Comparison of ENCODE assay signal across 12 cellular contexts in the genomic region with DNA sequence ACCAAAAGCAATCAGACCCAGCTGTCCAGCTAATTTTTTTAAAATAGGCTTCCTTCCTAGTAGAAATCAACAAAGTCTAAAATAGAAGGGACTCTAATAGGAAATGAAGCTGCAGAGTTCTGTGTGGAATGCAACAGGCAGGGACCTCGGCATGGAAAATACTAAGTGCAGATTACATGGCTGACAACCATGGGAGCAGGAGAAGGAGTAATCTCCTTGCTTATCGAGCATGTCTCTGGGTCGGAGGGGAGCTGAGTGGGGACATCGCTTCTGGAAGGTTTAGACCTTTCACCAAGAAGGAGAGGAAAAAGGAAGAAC. TPM values are rescaled to one million over a fixed set of nuclear protein-coding genes. Genes with fewer than 3 reads are reported as not detected.
DNase-seq lines count a peak whose midpoint lies in the region; ATAC-seq and TF ChIP-seq lines count a peak whose summit lies in the region.
"Had no signal": no experiment of that assay in that cellular context is flagged by ENCODE, and none has a peak within 500 bp of the region (broad histone marks: within the 10 kb centered on the region; RNA-seq: fewer than 3 reads in every experiment).

No MANE protein-coding gene starts in this region.

- H3K4me1 Mint-ChIP-seq in stimulated activated naive CD8-positive, alpha-beta T cell treated with anti-CD3 and anti-CD28 coated beads, Interleukin-15, amount 100 ng/mL, for 72 hours = peaks cover 84% of the 10 kb centered on the region

- intact Hi-C loops in left ventricle myocardium inferior (cut with micrococcal nuclease) = no loop called here

- no peaks in the 10 kb centered on the region for H3K9me3 ChIP-seq in RWPE2 (ENCODE audit: severe bottlenecking)
- no peaks in the 10 kb centered on the region for H3K9me3 ChIP-seq in left ventricle myocardium inferior (replicated peaks)

- H3K36me3 ChIP-seq in RWPE2 (ENCODE audit: low read depth) (no peaks in the 10 kb centered on the region), left ventricle myocardium inferior (no peaks in the 10 kb centered on the region)

- ATAC-seq in RWPE2 (ENCODE audit: low read depth) (no peak), HG03354 (IDR thresholded peaks at IDR 0.05; ENCODE audit: poor library complexity, severe bottlenecking, unreplicated experiment) (no peak)
- no peak for ATAC-seq in activated naive CD4-positive, alpha-beta T cell treated with anti-CD3 and anti-CD28 coated beads, Interleukin-2, amount 50 U/mL, for 72 hours
- ATAC-seq in stimulated activated naive CD8-positive, alpha-beta T cell treated with anti-CD3 and anti-CD28 coated beads, Interleukin-15, amount 100 ng/mL, for 72 hours = no peak

- H3K36me3 Mint-ChIP-seq in activated naive CD4-positive, alpha-beta T cell treated with anti-CD3 and anti-CD28 coated beads, Interleukin-2, amount 50 U/mL, for 72 hours = peaks cover 15 to 30% of the 10 kb centered on the region in 2 donors

- H3K27me3 ChIP-seq in RWPE2 (ENCODE audit: insufficient read depth, poor library complexity, severe bottlenecking) = peaks cover 63% of the 10 kb centered on the region
- no peaks in the 10 kb centered on the region for H3K27me3 ChIP-seq in left ventricle myocardium inferior (ENCODE audit: low read depth)

- H3K27ac Mint-ChIP-seq in activated naive CD4-positive, alpha-beta T cell treated with anti-CD3 and anti-CD28 coated beads, Interleukin-2, amount 50 U/mL, for 72 hours = peak overlapping the region; percentile 94 to 95
- peak overlapping the region; percentile 97 to 98 for H3K27ac Mint-ChIP-seq in stimulated activated naive CD8-positive, alpha-beta T cell treated with anti-CD3 and anti-CD28 coated beads, Interleukin-15, amount 100 ng/mL, for 72 hours

- H3K4me3 ChIP-seq in RWPE2 (ENCODE audit: severe bottlenecking) (no peak overlapping the region), left ventricle myocardium inferior (no peak overlapping the region)

- TF ChIP-seq CTCF in RWPE2 (IDR thresholded peaks at IDR 0.05; ENCODE audit: poor library complexity, severe bottlenecking) = no peak
- TF ChIP-seq CTCF in left ventricle myocardium inferior (IDR thresholded peaks at IDR 0.05; ENCODE audit: borderline replicate concordance) = no peak

- no peaks in the 10 kb centered on the region for H3K4me1 ChIP-seq in RWPE2 (ENCODE audit: insufficient read depth, poor library complexity, severe bottlenecking)
- H3K4me1 ChIP-seq in left ventricle myocardium inferior = peaks cover 43% of the 10 kb centered on the region
- H3K4me1 ChIP-seq: parathyroid adenoma had no signal

- no peaks in the 10 kb centered on the region for H3K27me3 Mint-ChIP-seq in stimulated activated naive CD8-positive, alpha-beta T cell treated with anti-CD3 and anti-CD28 coated beads, Interleukin-15, amount 100 ng/mL, for 72 hours

- H3K27ac ChIP-seq in RWPE2 (ENCODE audit: poor library complexity, severe bottlenecking) (no peak overlapping the region), left ventricle myocardium inferior (replicated peaks) (peak overlapping the region; percentile 69)
- H3K27ac ChIP-seq: parathyroid adenoma had no signal

- DNase-seq in RWPE2 (ENCODE audit: low spot score) = peak; percentile 34
- DNase-seq in activated naive CD4-positive, alpha-beta T cell treated with anti-CD3 and anti-CD28 coated beads, Interleukin-2, amount 50 U/mL, for 72 hours (ENCODE audit: low spot score in 2 of 2) = no peak
- DNase-seq in left ventricle myocardium inferior = no peak
- DNase-seq in stimulated activated naive CD8-positive, alpha-beta T cell treated with anti-CD3 and anti-CD28 coated beads, Interleukin-15, amount 100 ng/mL, for 72 hours = no peak
- DNase-seq in effector CD4-positive, alpha-beta T cell = no peak
- DNase-seq in C1 segment of cervical spinal cord (lab: John Stamatoyannopoulos, UW) = no peak
- no peak for DNase-seq in NCI-H446 treated with DMSO at 0.1 percent for 48 hours (lab: John Stamatoyannopoulos, UW)
- DNase-seq: Karpas-422; stimulated activated CD4-positive, alpha-beta T cell treated with anti-CD3 and anti-CD28 coated beads, Interleukin-4, amount 100 ng/mL, for 1 hour had no signal

- H3K9me3 Mint-ChIP-seq in activated naive CD4-positive, alpha-beta T cell treated with anti-CD3 and anti-CD28 coated beads, Interleukin-2, amount 50 U/mL, for 72 hours = peaks cover 0 to 4% of the 10 kb centered on the region in 2 donors
- H3K9me3 Mint-ChIP-seq in stimulated activated naive CD8-positive, alpha-beta T cell treated with anti-CD3 and anti-CD28 coated beads, Interleukin-15, amount 100 ng/mL, for 72 hours = no peaks in the 10 kb centered on the region

- peak overlapping the region; percentile 93 to 96 for H3K4me3 Mint-ChIP-seq in stimulated activated naive CD8-positive, alpha-beta T cell treated with anti-CD3 and anti-CD28 coated beads, Interleukin-15, amount 100 ng/mL, for 72 hours

RNA-seq across cellular contexts. Expression of gene ZNF831, which starts 16.9 kb away (rescaled TPM):
- total RNA-seq in activated naive CD4-positive, alpha-beta T cell treated with anti-CD3 and anti-CD28 coated beads, Interleukin-2, amount 50 U/mL, for 72 hours = 10 to 100 TPM in 1 of 2 donors, 1 to 10 TPM in 1; 6.6 to 12.7 TPM
- 0.05 TPM for total RNA-seq in left ventricle myocardium inferior
- total RNA-seq: astrocyte had no signal
